In the genomic region with DNA sequence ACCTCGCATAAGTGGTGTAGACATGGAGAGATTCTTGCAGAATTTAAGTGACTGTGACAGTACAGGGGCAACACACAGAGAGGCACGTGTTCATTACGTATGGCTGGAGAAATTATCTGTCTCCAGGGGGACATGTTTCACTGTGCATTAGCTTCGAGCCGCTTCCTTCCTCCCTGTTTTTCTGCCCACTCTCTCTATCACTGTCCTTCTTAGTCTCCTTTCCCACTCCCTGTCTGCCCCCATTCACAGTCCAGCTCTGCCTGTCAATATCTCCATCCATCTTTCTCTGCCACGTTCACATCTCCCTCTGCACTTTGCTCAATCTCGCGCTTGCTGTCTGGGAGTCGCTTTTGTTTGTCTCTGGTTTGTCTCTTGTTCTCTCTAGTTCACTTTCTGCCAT, we compare ENCODE assay signal across 36 cellular contexts. TPM values are rescaled to one million over a fixed set of nuclear protein-coding genes. Genes with fewer than 3 reads are reported as not detected.
DNase-seq lines count a peak whose midpoint lies in the region; ATAC-seq and TF ChIP-seq lines count a peak whose summit lies in the region.
"Had no signal": no experiment of that assay in that cellular context is flagged by ENCODE, and none has a peak within 500 bp of the region (broad histone marks: within the 10 kb centered on the region; RNA-seq: fewer than 3 reads in every experiment).

No MANE protein-coding gene starts in this region.

- no peaks in the 10 kb centered on the region for H3K27me3 Mint-ChIP-seq in activated T-cell treated with anti-CD3 and anti-CD28 coated beads, Interleukin-2, amount 50 U/mL, for 4 hours (ENCODE audit: low read depth)
- no peaks in the 10 kb centered on the region for H3K27me3 Mint-ChIP-seq in CD8-positive, alpha-beta T cell (ENCODE audit: low read depth)
- no peaks in the 10 kb centered on the region for H3K27me3 Mint-ChIP-seq in activated naive CD8-positive, alpha-beta T cell treated with anti-CD3 and anti-CD28 coated beads, Interleukin-2, amount 10 ng/mL, durations not matched to agents 7 days and 5 days
- H3K27me3 Mint-ChIP-seq in naive thymus-derived CD8-positive, alpha-beta T cell = no peaks in the 10 kb centered on the region
- H3K27me3 Mint-ChIP-seq: activated CD8-positive, alpha-beta memory T cell treated with anti-CD3 and anti-CD28 coated beads, Interleukin-2, amount 10 ng/mL, durations not matched to agents 7 days and 5 days; progenitor cell of endocrine pancreas; stimulated activated naive B cell treated with anti-CD40 and anti-IgM and Interleukin-4, amounts not matched to agents 10 μg/mL and 1 μg/mL and 100 μg/mL, for 72 hours had no signal

- TF ChIP-seq CTCF in CD8-positive, alpha-beta T cell (IDR thresholded peaks at IDR 0.05) = no peak

- H3K27me3 ChIP-seq in CD8-positive, alpha-beta T cell (ENCODE audit: insufficient read depth, low read length) = no peaks in the 10 kb centered on the region
- H3K27me3 ChIP-seq: BLaER1, colonic mucosa, sigmoid colon had no signal

- no peak for DNase-seq in activated T-cell treated with anti-CD3 and anti-CD28 coated beads, Interleukin-2, amount 50 U/mL, for 4 hours
- DNase-seq in activated T-cell treated with anti-CD3 and anti-CD28 coated beads for 4 hours = no peak
- no peak for DNase-seq in CD8-positive, alpha-beta T cell
- DNase-seq in activated naive CD8-positive, alpha-beta T cell treated with anti-CD3 and anti-CD28 coated beads, Interleukin-2, amount 10 ng/mL, durations not matched to agents 7 days and 5 days = no peak
- DNase-seq in naive thymus-derived CD8-positive, alpha-beta T cell = no peak
- no peak for DNase-seq in activated gamma-delta T cell (lab: John Stamatoyannopoulos, UW)
- DNase-seq in caudate nucleus (lab: John Stamatoyannopoulos, UW) = no peak
- DNase-seq: activated CD4-positive, alpha-beta T cell treated with anti-CD3 and anti-CD28 coated beads for 1 hour; activated CD8-positive, alpha-beta memory T cell treated with anti-CD3 and anti-CD28 coated beads, Interleukin-2, amount 10 ng/mL, durations not matched to agents 7 days and 5 days; amygdala; Calu3; colonic mucosa; DMS79 treated with DMSO at 0.1 percent for 48 hours; effector CD8-positive, alpha-beta T cell; GF-D8; KG1; kidney; NCI-H1436; NCI-H2081 treated with DMSO at 0.1 percent for 48 hours; NCI-H446; NCI-H774; RPMI8226; sigmoid colon; stimulated activated naive B cell treated with anti-CD40 and anti-IgM and Interleukin-4, amounts not matched to agents 10 μg/mL and 1 μg/mL and 100 μg/mL, for 72 hours had no signal

- no peak overlapping the region for H3K27ac ChIP-seq in CD8-positive, alpha-beta T cell (ENCODE audit: low read depth, low read length)
- no peak overlapping the region for H3K27ac ChIP-seq in caudate nucleus (ENCODE audit: low read depth, low read length)
- H3K27ac ChIP-seq: BLaER1, colonic mucosa, sigmoid colon had no signal

- H3K4me1 ChIP-seq in CD8-positive, alpha-beta T cell (ENCODE audit: insufficient read depth, low read length) = peaks cover 15% of the 10 kb centered on the region
- H3K4me1 ChIP-seq: BLaER1, colonic mucosa, sigmoid colon had no signal

- H3K27ac Mint-ChIP-seq in CD8-positive, alpha-beta T cell = peak overlapping the region; percentile 88
- peak overlapping the region; percentile 22 for H3K27ac Mint-ChIP-seq in activated naive CD8-positive, alpha-beta T cell treated with anti-CD3 and anti-CD28 coated beads, Interleukin-2, amount 10 ng/mL, durations not matched to agents 7 days and 5 days
- peak overlapping the region in 9 of 10 donors; percentile 42 to 93 (median 82) for H3K27ac Mint-ChIP-seq in naive thymus-derived CD8-positive, alpha-beta T cell
- H3K27ac Mint-ChIP-seq: activated CD8-positive, alpha-beta memory T cell treated with anti-CD3 and anti-CD28 coated beads, Interleukin-2, amount 10 ng/mL, durations not matched to agents 7 days and 5 days; progenitor cell of endocrine pancreas; stimulated activated naive B cell treated with anti-CD40 and anti-IgM and Interleukin-4, amounts not matched to agents 10 μg/mL and 1 μg/mL and 100 μg/mL, for 72 hours; T-helper 1 cell treated with Interleukin-12 subunit alpha and Interleukin-12 subunit beta and Interleukin-4 antibody, amounts not matched to agents 30 μg/mL and 1 μg/mL, for 36 hours had no signal

- CTCF ChIA-PET in CD8-positive, alpha-beta T cell (lab: Charles Lee) = interaction anchor here (0.9 to 7.1 kb wide), 10 partner anchors 9 to 47 kb away, joined by 3 to 69 read pairs (median 7); a partner anchor contains a TSS

- ATAC-seq in activated T-cell treated with anti-CD3 and anti-CD28 coated beads, Interleukin-2, amount 50 U/mL, for 4 hours = no peak
- ATAC-seq in CD8-positive, alpha-beta T cell = no peak
- no peak for ATAC-seq in activated naive CD8-positive, alpha-beta T cell treated with anti-CD3 and anti-CD28 coated beads, Interleukin-2, amount 10 ng/mL, durations not matched to agents 7 days and 5 days (ENCODE audit: low read depth)
- peak in 1 of 2 donors; percentile 24 for ATAC-seq in naive thymus-derived CD8-positive, alpha-beta T cell
- ATAC-seq in HG02763 (IDR thresholded peaks at IDR 0.05; ENCODE audit: unreplicated experiment) = no peak
- ATAC-seq: activated CD8-positive, alpha-beta memory T cell treated with anti-CD3 and anti-CD28 coated beads, Interleukin-2, amount 10 ng/mL, durations not matched to agents 7 days and 5 days; HCT116; stimulated activated naive B cell treated with anti-CD40 and anti-IgM and Interleukin-4, amounts not matched to agents 10 μg/mL and 1 μg/mL and 100 μg/mL, for 72 hours had no signal

- H3K9me3 ChIP-seq in CD8-positive, alpha-beta T cell (ENCODE audit: low read length) = no peaks in the 10 kb centered on the region
- H3K9me3 ChIP-seq: BLaER1, colonic mucosa, sigmoid colon had no signal

- H3K36me3 Mint-ChIP-seq in activated T-cell treated with anti-CD3 and anti-CD28 coated beads, Interleukin-2, amount 50 U/mL, for 4 hours (ENCODE audit: insufficient read depth) = peaks cover 22% of the 10 kb centered on the region
- H3K36me3 Mint-ChIP-seq in CD8-positive, alpha-beta T cell = peaks cover 20% of the 10 kb centered on the region
- peaks cover 17% of the 10 kb centered on the region for H3K36me3 Mint-ChIP-seq in activated naive CD8-positive, alpha-beta T cell treated with anti-CD3 and anti-CD28 coated beads, Interleukin-2, amount 10 ng/mL, durations not matched to agents 7 days and 5 days
- peaks cover 5 to 26% (median 9%) of the 10 kb centered on the region in 3 donors for H3K36me3 Mint-ChIP-seq in naive thymus-derived CD8-positive, alpha-beta T cell

- peaks cover 13% of the 10 kb centered on the region for H3K36me3 ChIP-seq in CD8-positive, alpha-beta T cell (ENCODE audit: insufficient read depth, low read length)
- H3K36me3 ChIP-seq: colonic mucosa had no signal

- no peak overlapping the region for H3K4me3 ChIP-seq in CD8-positive, alpha-beta T cell (ENCODE audit: low read depth, low read length)
- H3K4me3 ChIP-seq: BLaER1, colonic mucosa, sigmoid colon had no signal

- no peaks in the 10 kb centered on the region for H3K9me3 Mint-ChIP-seq in activated T-cell treated with anti-CD3 and anti-CD28 coated beads, Interleukin-2, amount 50 U/mL, for 4 hours
- H3K9me3 Mint-ChIP-seq in CD8-positive, alpha-beta T cell = no peaks in the 10 kb centered on the region
- H3K9me3 Mint-ChIP-seq in activated naive CD8-positive, alpha-beta T cell treated with anti-CD3 and anti-CD28 coated beads, Interleukin-2, amount 10 ng/mL, durations not matched to agents 7 days and 5 days = no peaks in the 10 kb centered on the region
- no peaks in the 10 kb centered on the region for H3K9me3 Mint-ChIP-seq in naive thymus-derived CD8-positive, alpha-beta T cell
- H3K9me3 Mint-ChIP-seq: stimulated activated naive B cell treated with anti-CD40 and anti-IgM and Interleukin-4, amounts not matched to agents 10 μg/mL and 1 μg/mL and 100 μg/mL, for 72 hours; T-helper 1 cell treated with Interleukin-12 subunit alpha and Interleukin-12 subunit beta and Interleukin-4 antibody, amounts not matched to agents 30 μg/mL and 1 μg/mL, for 36 hours had no signal

- peak overlapping the region; percentile 51 for H3K4me3 Mint-ChIP-seq in activated T-cell treated with anti-CD3 and anti-CD28 coated beads, Interleukin-2, amount 50 U/mL, for 4 hours
- peak overlapping the region; percentile 75 for H3K4me3 Mint-ChIP-seq in CD8-positive, alpha-beta T cell
- H3K4me3 Mint-ChIP-seq in activated naive CD8-positive, alpha-beta T cell treated with anti-CD3 and anti-CD28 coated beads, Interleukin-2, amount 10 ng/mL, durations not matched to agents 7 days and 5 days = peak overlapping the region; percentile 18
- peak overlapping the region in 7 of 10 donors; percentile 25 to 81 (median 65) for H3K4me3 Mint-ChIP-seq in naive thymus-derived CD8-positive, alpha-beta T cell
- H3K4me3 Mint-ChIP-seq: activated CD8-positive, alpha-beta memory T cell treated with anti-CD3 and anti-CD28 coated beads, Interleukin-2, amount 10 ng/mL, durations not matched to agents 7 days and 5 days; stimulated activated naive B cell treated with anti-CD40 and anti-IgM and Interleukin-4, amounts not matched to agents 10 μg/mL and 1 μg/mL and 100 μg/mL, for 72 hours; T-helper 1 cell treated with Interleukin-12 subunit alpha and Interleukin-12 subunit beta and Interleukin-4 antibody, amounts not matched to agents 30 μg/mL and 1 μg/mL, for 36 hours had no signal

- intact Hi-C loops in CD8-positive, alpha-beta T cell (cut with DNase I, micrococcal nuclease) = no loop called here

- POLR2A ChIA-PET in CD8-positive, alpha-beta T cell (lab: Charles Lee) = interaction anchor here (0.9 to 5.2 kb wide), 4 partner anchors 9 to 15 kb away, joined by 3 to 25 read pairs (median 4); a partner anchor contains a TSS
- POLR2A ChIA-PET in activated naive CD8-positive, alpha-beta T cell treated with anti-CD3 and anti-CD28 coated beads, Interleukin-2, amount 10 ng/mL, durations not matched to agents 7 days and 5 days (lab: Charles Lee) = interaction anchor here (2.1 kb wide), 1 partner anchor 13 kb away, joined by 10 read pairs; a partner anchor contains a TSS
- POLR2A ChIA-PET in naive thymus-derived CD8-positive, alpha-beta T cell (lab: Charles Lee) = interaction anchor here (1.0 to 2.1 kb wide), 4 partner anchors 9 to 432 kb away, joined by 3 to 16 read pairs (median 8); no protein-coding TSS in a partner anchor

- H3K4me1 Mint-ChIP-seq in activated T-cell treated with anti-CD3 and anti-CD28 coated beads, Interleukin-2, amount 50 U/mL, for 4 hours (ENCODE audit: low read depth) = peaks cover 43% of the 10 kb centered on the region
- peaks cover 52% of the 10 kb centered on the region for H3K4me1 Mint-ChIP-seq in CD8-positive, alpha-beta T cell (ENCODE audit: low read depth)
- H3K4me1 Mint-ChIP-seq in activated naive CD8-positive, alpha-beta T cell treated with anti-CD3 and anti-CD28 coated beads, Interleukin-2, amount 10 ng/mL, durations not matched to agents 7 days and 5 days = peaks cover 12% of the 10 kb centered on the region
- H3K4me1 Mint-ChIP-seq in naive thymus-derived CD8-positive, alpha-beta T cell = peaks cover 30 to 50% (median 43%) of the 10 kb centered on the region in 4 donors

RNA-seq across cellular contexts. Expression of a gene that starts 11.5 kb away (rescaled TPM):
- 1 to 10 TPM; 3.6 to 5.4 (median 5.1) TPM for total RNA-seq in activated T-cell treated with anti-CD3 and anti-CD28 coated beads, Interleukin-2, amount 50 U/mL, for 4 hours
- total RNA-seq in CD8-positive, alpha-beta T cell = 1 to 10 TPM; 5.6 to 7.7 TPM
- 10 to 100 TPM; 11.4 to 11.6 TPM for total RNA-seq in activated naive CD8-positive, alpha-beta T cell treated with anti-CD3 and anti-CD28 coated beads, Interleukin-2, amount 10 ng/mL, durations not matched to agents 7 days and 5 days
- 10 to 100 TPM; 16.8 to 17.3 TPM for total RNA-seq in naive thymus-derived CD8-positive, alpha-beta T cell
- 10 to 100 TPM in 1 of 3 donors, 1 to 10 TPM in 2; 5.6 to 10.9 (median 7.5) TPM for polyA plus RNA-seq in naive thymus-derived CD8-positive, alpha-beta T cell

RNA-seq across cellular contexts. Expression of a gene that starts 13.2 kb away (rescaled TPM):
- 100 to 1,000 TPM; 220 to 231 (median 227) TPM for total RNA-seq in activated T-cell treated with anti-CD3 and anti-CD28 coated beads, Interleukin-2, amount 50 U/mL, for 4 hours
- 10 to 100 TPM; 18.6 to 20.2 TPM for total RNA-seq in CD8-positive, alpha-beta T cell
- 10 to 100 TPM; 49.0 to 54.5 TPM for total RNA-seq in activated naive CD8-positive, alpha-beta T cell treated with anti-CD3 and anti-CD28 coated beads, Interleukin-2, amount 10 ng/mL, durations not matched to agents 7 days and 5 days
- total RNA-seq in naive thymus-derived CD8-positive, alpha-beta T cell = 10 to 100 TPM; 30.2 to 35.8 TPM
- 10 to 100 TPM; 33.2 to 49.7 (median 37.9) TPM for polyA plus RNA-seq in naive thymus-derived CD8-positive, alpha-beta T cell

RNA-seq across cellular contexts. Expression of a gene that starts 20.5 kb away (rescaled TPM):
- not detected for total RNA-seq in activated T-cell treated with anti-CD3 and anti-CD28 coated beads, Interleukin-2, amount 50 U/mL, for 4 hours
- total RNA-seq in CD8-positive, alpha-beta T cell = not detected
- not detected for total RNA-seq in activated naive CD8-positive, alpha-beta T cell treated with anti-CD3 and anti-CD28 coated beads, Interleukin-2, amount 10 ng/mL, durations not matched to agents 7 days and 5 days
- total RNA-seq in naive thymus-derived CD8-positive, alpha-beta T cell = under 1 TPM; 0.23 to 0.36 TPM
- polyA plus RNA-seq in naive thymus-derived CD8-positive, alpha-beta T cell = under 1 TPM in 1 of 3 donors, not detected in 2; 0.12 TPM
- total RNA-seq: activated CD8-positive, alpha-beta memory T cell treated with anti-CD3 and anti-CD28 coated beads, Interleukin-2, amount 10 ng/mL, durations not matched to agents 7 days and 5 days; bronchial epithelial cell; Calu3; colonic mucosa; epithelial cell of proximal tubule; kidney; lower leg skin; mononuclear cell; progenitor cell of endocrine pancreas; SK-MEL-5; temporal lobe; urinary bladder had no signal
- polyA plus RNA-seq: urinary bladder had no signal

RNA-seq across cellular contexts. Expression of a gene that starts 35.8 kb away (rescaled TPM):
- total RNA-seq in activated T-cell treated with anti-CD3 and anti-CD28 coated beads, Interleukin-2, amount 50 U/mL, for 4 hours = under 1 TPM; 0.51 to 0.87 (median 0.65) TPM
- total RNA-seq in CD8-positive, alpha-beta T cell = 1 to 10 TPM; 1.5 to 2.1 TPM
- 1 to 10 TPM; 2.3 to 2.4 TPM for total RNA-seq in activated naive CD8-positive, alpha-beta T cell treated with anti-CD3 and anti-CD28 coated beads, Interleukin-2, amount 10 ng/mL, durations not matched to agents 7 days and 5 days
- total RNA-seq in naive thymus-derived CD8-positive, alpha-beta T cell = 1 to 10 TPM in 1 of 2 experiments, under 1 TPM in 1; 0.96 to 1.2 TPM
- polyA plus RNA-seq in naive thymus-derived CD8-positive, alpha-beta T cell = under 1 TPM; 0.06 to 0.31 (median 0.09) TPM

RNA-seq across cellular contexts. Expression of a gene that starts 39.1 kb away (rescaled TPM):
- 1 to 10 TPM; 2.0 to 3.8 (median 2.6) TPM for total RNA-seq in activated T-cell treated with anti-CD3 and anti-CD28 coated beads, Interleukin-2, amount 50 U/mL, for 4 hours
- under 1 TPM; 0.52 to 0.72 TPM for total RNA-seq in CD8-positive, alpha-beta T cell
- total RNA-seq in activated naive CD8-positive, alpha-beta T cell treated with anti-CD3 and anti-CD28 coated beads, Interleukin-2, amount 10 ng/mL, durations not matched to agents 7 days and 5 days = 1 to 10 TPM in 1 of 2 experiments, under 1 TPM in 1; 0.97 to 1.3 TPM
- total RNA-seq in naive thymus-derived CD8-positive, alpha-beta T cell = 1 to 10 TPM; 1.5 to 1.9 TPM
- polyA plus RNA-seq in naive thymus-derived CD8-positive, alpha-beta T cell = 1 to 10 TPM in 1 of 3 donors, under 1 TPM in 2; 0.05 to 1.2 (median 0.45) TPM

Comparison
In these comparisons a context has a peak if more than half of its experiments do, and no peak if none do; other contexts are left out.
1. H3K4me3 Mint-ChIP-seq: peak in every context shown above with its lines; median percentile 75 in CD8-positive, alpha-beta T cell; 65 in naive thymus-derived CD8-positive, alpha-beta T cell; 51 in activated T-cell treated with anti-CD3 and anti-CD28 coated beads, Interleukin-2, amount 50 U/mL, for 4 hours; 18 in activated naive CD8-positive, alpha-beta T cell treated with anti-CD3 and anti-CD28 coated beads, Interleukin-2, amount 10 ng/mL, durations not matched to agents 7 days and 5 days.
2. H3K27ac Mint-ChIP-seq: peak in every context shown above with its lines; median percentile 88 in CD8-positive, alpha-beta T cell; 82 in naive thymus-derived CD8-positive, alpha-beta T cell; 22 in activated naive CD8-positive, alpha-beta T cell treated with anti-CD3 and anti-CD28 coated beads, Interleukin-2, amount 10 ng/mL, durations not matched to agents 7 days and 5 days.